28 cellular contexts compared by ENCODE assay signal in genomic region chr4:58940167-58940566, GRCh38.
DNase-seq lines count a peak whose midpoint lies in the region; ATAC-seq, FAIRE-seq and TF ChIP-seq lines count a peak whose summit lies in the region.
"Had no signal": no experiment of that assay in that cellular context is flagged by ENCODE, and none has a peak within 500 bp of the region (broad histone marks: within the 10 kb centered on the region; RNA-seq: fewer than 3 reads in every experiment).

No MANE protein-coding gene starts in this region.

- no peak overlapping the region; the same call in 1 of the 2 replicates for H3K18ac ChIP-seq in H1 (ENCODE audit: extremely low read depth, low read length)

- H3K36me3 ChIP-seq in OCI-LY3 (replicated peaks; ENCODE audit: low read depth, low read length) (no peaks in the 10 kb centered on the region), H1 (ENCODE audit: control insufficient read depth in 2 of 4, insufficient read depth in 4 of 4, low read length in 3 of 4) (no peaks in the 10 kb centered on the region), esophagus squamous epithelium (no peaks in the 10 kb centered on the region)
- H3K36me3 ChIP-seq: BLaER1, neural progenitor cell, pancreas had no signal

- no peak overlapping the region for H2BK15ac ChIP-seq in H1 (ENCODE audit: low read length)

- no peak for FAIRE-seq in H1 (lab: Jason Lieb, UNC)
- FAIRE-seq: kidney, pancreas had no signal

- ATAC-seq in HG03432 (IDR thresholded peaks at IDR 0.05; ENCODE audit: unreplicated experiment), result peak; percentile 71
- ATAC-seq in HG03039 (IDR thresholded peaks at IDR 0.05; ENCODE audit: unreplicated experiment), result no peak
- ATAC-seq: esophagus mucosa, left ventricle myocardium superior, pancreas had no signal

- no peak overlapping the region for H2AK5ac ChIP-seq in H1 (ENCODE audit: low read depth, low read length)

- H3K79me1 ChIP-seq in H1 (ENCODE audit: low read depth, low read length), result no peaks in the 10 kb centered on the region

- no peak overlapping the region for H4K91ac ChIP-seq in H1 (replicated peaks; ENCODE audit: insufficient read length, low read length)

- H3K79me2 ChIP-seq in OCI-LY3 (ENCODE audit: low read length), result no peaks in the 10 kb centered on the region
- no peaks in the 10 kb centered on the region for H3K79me2 ChIP-seq in H1 (ENCODE audit: control insufficient read depth in 1 of 2, insufficient read depth in 2 of 2, low read length in 2 of 2)

- in situ Hi-C loops in ACHN (cut with HindIII; ENCODE audit: low pct_ligation_motif_present, low pct_unique_long_range_greater_than_20kb, low sequenced_read_pairs), result no loop called here

- H2BK20ac ChIP-seq in H1 (ENCODE audit: low read length), result no peak overlapping the region

- WGBS in H1 (ENCODE audit: extremely low coverage in 1 of 2, insufficient coverage in 1 of 2, insufficient read length in 1 of 2, insufficient replicate concordance in 2 of 2, low coverage in 1 of 2, low lambda C conversion rate in 2 of 2, missing lambda C conversion rate in 1 of 2), 2 experiments, result 89% methylated on average over 3 of the region's 3 CpGs; no CpG with 5 or more reads in 1 of the 2 experiments
- 38 to 43% methylated on average over 3 of the region's 3 CpGs for WGBS in esophagus squamous epithelium, 2 donors

- H4K20me1 ChIP-seq in OCI-LY3 (ENCODE audit: insufficient read depth, low read length) (no peaks in the 10 kb centered on the region), H1 (replicated peaks in 1 of 2; ENCODE audit: control insufficient read depth in 1 of 2, insufficient read depth in 2 of 2, low read length in 2 of 2) (no peaks in the 10 kb centered on the region)
- H4K20me1 ChIP-seq: BLaER1 had no signal

- intact Hi-C loops in esophagus squamous epithelium (cut with DNase I), result no loop called here

- H3K27me3 ChIP-seq in OCI-LY3 (ENCODE audit: low read depth, low read length) (no peaks in the 10 kb centered on the region), H1 (replicated peaks in 1 of 4; ENCODE audit: control insufficient read depth in 3 of 4, extremely low read depth in 1 of 4, insufficient read depth in 3 of 4, low read length in 3 of 4) (no peaks in the 10 kb centered on the region), esophagus squamous epithelium (no peaks in the 10 kb centered on the region)
- H3K27me3 ChIP-seq: BLaER1, neural progenitor cell, pancreas had no signal

- no peak overlapping the region for H3K14ac ChIP-seq in H1 (ENCODE audit: insufficient read length)

- DNase-seq in ACHN, result peak; percentile 30
- no peak for DNase-seq in H1 (ENCODE audit: low read depth in 1 of 2, low spot score in 2 of 2)
- no peak for DNase-seq in HEK293T (ENCODE audit: extremely low spot score)
- DNase-seq in esophagus squamous epithelium (lab: John Stamatoyannopoulos, UW), result no peak
- DNase-seq: activated CD4-positive, alpha-beta memory T cell treated with anti-CD3 and anti-CD28 coated beads, Interleukin-2, amount 10 ng/mL, durations not matched to agents 7 days and 5 days; activated CD4-positive, alpha-beta T cell treated with anti-CD3 and anti-CD28 coated beads for 1 hour; activated CD8-positive, alpha-beta memory T cell treated with anti-CD3 and anti-CD28 coated beads, Interleukin-2, amount 50 U/mL, for 4 hours; activated naive CD4-positive, alpha-beta T cell; dermis blood vessel endothelial cell; DMS79; foreskin fibroblast; H7; kidney; left ventricle myocardium superior; NCI-H1092; NCI-H1694; NCI-H446 treated with DMSO at 0.1 percent for 48 hours; pancreas; Right ventricle myocardium superior; stimulated activated naive CD4-positive, alpha-beta T cell had no signal

- no peak overlapping the region for H3K23ac ChIP-seq in H1 (ENCODE audit: insufficient read length)

- H3K23me2 ChIP-seq in H1 (ENCODE audit: low read depth, low read length), result no peaks in the 10 kb centered on the region

- no peak overlapping the region; the same call in 1 of the 2 replicates for H3K9ac ChIP-seq in OCI-LY3 (ENCODE audit: low read length)
- no peak overlapping the region for H3K9ac ChIP-seq in H1 (replicated peaks in 1 of 4; ENCODE audit: extremely low read depth in 1 of 4, low read depth in 3 of 4, low read length in 3 of 4)
- H3K9ac ChIP-seq: BLaER1, neural progenitor cell had no signal

- H2BK12ac ChIP-seq in H1 (ENCODE audit: low read depth, low read length), result no peak overlapping the region

- no peak overlapping the region for H2BK120ac ChIP-seq in H1 (replicated peaks; ENCODE audit: low read depth, low read length)

- CTCF ChIA-PET in H1 (lab: Charles Lee; ENCODE audit: partially characterized antibody), result no interaction called here
- CTCF ChIA-PET in HEK293T (lab: Yijun Ruan, JAX), result no interaction called here

- no peak for TF ChIP-seq POLR2A in H1 (IDR thresholded peaks at IDR 0.05; ENCODE audit: control extremely low read depth in 1 of 2, low read depth in 2 of 2, low read length in 2 of 2)
- no peak for TF ChIP-seq POLR2A in esophagus squamous epithelium (IDR thresholded peaks at IDR 0.05)

- H3K9me3 ChIP-seq in OCI-LY3 (ENCODE audit: insufficient read depth, low read length) (peaks cover 4% of the 10 kb centered on the region; the same call in 1 of the 2 replicates), H1 (ENCODE audit: insufficient read depth in 2 of 2, low read depth in 1 of 2, low read length in 1 of 2) (no peaks in the 10 kb centered on the region), esophagus squamous epithelium (no peaks in the 10 kb centered on the region)
- H3K9me3 ChIP-seq: pancreas had no signal

- H2AFZ ChIP-seq in OCI-LY3 (ENCODE audit: low read depth, low read length) (peak overlapping the region; percentile 95), H1 (ENCODE audit: low read length) (peak overlapping the region; percentile 55)

- no peak overlapping the region for H4K8ac ChIP-seq in H1 (ENCODE audit: extremely low read depth, insufficient read depth, low read length)

- POLR2A ChIA-PET in H1 (lab: Charles Lee; ENCODE audit: partially characterized antibody), result no interaction called here
- POLR2A ChIA-PET in HEK293T (lab: Yijun Ruan, JAX), result no interaction called here

- peak overlapping the region; percentile 35 for H3K4me3 ChIP-seq in OCI-LY3 (ENCODE audit: low read length)
- H3K4me3 ChIP-seq in H1 (ENCODE audit: extremely low read depth in 1 of 4, insufficient read depth in 2 of 4, low read depth in 3 of 4, low read length in 4 of 4), result no peak overlapping the region
- peak overlapping the region in 1 of 4 donors; percentile 28 for H3K4me3 ChIP-seq in esophagus squamous epithelium
- H3K4me3 ChIP-seq: BLaER1, neural progenitor cell, pancreas had no signal

- no peak overlapping the region for H3K56ac ChIP-seq in H1 (replicated peaks; ENCODE audit: insufficient read length, low read depth, low read length)

- TF ChIP-seq RAD21 in H1 (IDR thresholded peaks at IDR 0.05 in 1 of 2, conservative IDR thresholded peaks at IDR 0.05 in 1 of 2; ENCODE audit: low read depth in 2 of 2, low read length in 2 of 2), result no peak

- H4K5ac ChIP-seq in H1 (ENCODE audit: insufficient read length, low read depth, low read length), result no peak overlapping the region

- no peak overlapping the region for H2BK5ac ChIP-seq in H1 (ENCODE audit: low read depth, low read length)

- H3K4me2 ChIP-seq in OCI-LY3 (ENCODE audit: low read length) (peak overlapping the region; percentile 42), H1 (ENCODE audit: insufficient read depth in 1 of 2, low read depth in 2 of 2, low read length in 2 of 2) (no peak overlapping the region)
- H3K4me2 ChIP-seq: BLaER1, neural progenitor cell had no signal

- H3K27ac ChIP-seq in OCI-LY3 (ENCODE audit: low read length) (no peak overlapping the region), H1 (ENCODE audit: low read depth, low read length) (no peak overlapping the region), esophagus squamous epithelium (no peak overlapping the region)
- H3K27ac ChIP-seq: BLaER1, HL-60, neural progenitor cell, pancreas, skin epidermis had no signal

- TF ChIP-seq CTCF in OCI-LY3 (IDR thresholded peaks at IDR 0.05; ENCODE audit: low read depth, low read length) (no peak), H1 (IDR thresholded peaks at IDR 0.05; ENCODE audit: control extremely low read depth in 1 of 3, insufficient read depth in 1 of 3, low read depth in 1 of 3, low read length in 3 of 3) (no peak), esophagus squamous epithelium (IDR thresholded peaks at IDR 0.05) (no peak)

- H3K4ac ChIP-seq in H1 (replicated peaks; ENCODE audit: insufficient read length, low read depth, low read length), result no peak overlapping the region

- H3K4me1 ChIP-seq in OCI-LY3 (ENCODE audit: low read length) (no peaks in the 10 kb centered on the region), H1 (replicated peaks in 1 of 4; ENCODE audit: control insufficient read depth in 3 of 4, insufficient read depth in 4 of 4, low read length in 3 of 4) (no peaks in the 10 kb centered on the region), esophagus squamous epithelium (no peaks in the 10 kb centered on the region)
- H3K4me1 ChIP-seq: BLaER1, neural progenitor cell, pancreas had no signal

- no peak for TF ChIP-seq EP300 in H1 (IDR thresholded peaks at IDR 0.05; ENCODE audit: borderline replicate concordance in 1 of 2, low read depth in 2 of 2, low read length in 2 of 2)

TF ChIP-seq in H1, 55 proteins besides CTCF, POLR2A, EP300 and RAD21 (continues in another document):
- no peak for TF ChIP-seq SP4 (IDR thresholded peaks at IDR 0.05; ENCODE audit: low read length)
- TF ChIP-seq RNF2 (IDR thresholded peaks at IDR 0.05; ENCODE audit: borderline replicate concordance, low read depth, low read length, missing control alignments, poor library complexity, severe bottlenecking), result no peak
- no peak for TF ChIP-seq RBBP5 (IDR thresholded peaks at IDR 0.05; ENCODE audit: borderline replicate concordance, low read depth, low read length)
- TF ChIP-seq CBX5 (IDR thresholded peaks at IDR 0.05; ENCODE audit: low read depth, low read length), result no peak
- no peak for TF ChIP-seq FOSL1 (IDR thresholded peaks at IDR 0.05; ENCODE audit: insufficient read depth, low read depth, low read length)
- TF ChIP-seq MAFK (IDR thresholded peaks at IDR 0.05; ENCODE audit: low read depth, low read length), result no peak
- no peak for TF ChIP-seq RXRA (IDR thresholded peaks at IDR 0.05; ENCODE audit: insufficient read depth, low read depth, low read length)

TF ChIP-seq in HEK293T, 16 proteins besides CTCF, POLR2A, EP300 and RAD21 (continues in another document):
- TF ChIP-seq ELF4 (IDR thresholded peaks at IDR 0.05) (no peak), FOXA1 (IDR thresholded peaks at IDR 0.05) (no peak), ZNF384 (IDR thresholded peaks at IDR 0.05) (no peak), LEF1 (IDR thresholded peaks at IDR 0.05; ENCODE audit: borderline replicate concordance) (no peak), NFRKB (IDR thresholded peaks at IDR 0.05) (no peak), FOXM1 (IDR thresholded peaks at IDR 0.05; ENCODE audit: borderline replicate concordance) (no peak), BHLHE40 (IDR thresholded peaks at IDR 0.05; ENCODE audit: borderline replicate concordance) (no peak), SUZ12 (IDR thresholded peaks at IDR 0.05) (no peak), ARNT (IDR thresholded peaks at IDR 0.05) (no peak)
